Comparison of ENCODE assay signal across 25 cellular contexts in genomic region chr5:51385214-51385613, GRCh38. TPM values are rescaled to one million over a fixed set of nuclear protein-coding genes. Genes with fewer than 3 reads are reported as not detected.
DNase-seq lines count a peak whose midpoint lies in the region; ATAC-seq and TF ChIP-seq lines count a peak whose summit lies in the region.
"Had no signal": no experiment of that assay in that cellular context is flagged by ENCODE, and none has a peak within 500 bp of the region (broad histone marks: within the 10 kb centered on the region; RNA-seq: fewer than 3 reads in every experiment).

No MANE protein-coding gene starts in this region.

- H3K36me3 ChIP-seq in cardiac muscle cell, result no peaks in the 10 kb centered on the region

- H3K4me3 ChIP-seq in cardiac muscle cell, result peak overlapping the region; percentile 81
- H3K4me3 ChIP-seq: psoas muscle, skin epidermis had no signal

- peaks cover 29% of the 10 kb centered on the region for H3K4me1 ChIP-seq in cardiac muscle cell (ENCODE audit: low read depth)

- no peak overlapping the region for H3K27ac ChIP-seq in cardiac muscle cell
- H3K27ac ChIP-seq: psoas muscle, skin epidermis had no signal

- H3K36me3 Mint-ChIP-seq in brain, result no peaks in the 10 kb centered on the region
- H3K36me3 Mint-ChIP-seq in mesothelial cell of epicardium, result no peaks in the 10 kb centered on the region
- H3K36me3 Mint-ChIP-seq: activated CD4-positive, alpha-beta memory T cell treated with anti-CD3 and anti-CD28 coated beads for 36 hours; CD4-positive, CD25-positive, alpha-beta regulatory T cell had no signal

- H3K9me3 ChIP-seq in cardiac muscle cell (ENCODE audit: low read depth), result no peaks in the 10 kb centered on the region
- H3K9me3 ChIP-seq: psoas muscle had no signal

- intact Hi-C loops in left ventricle myocardium superior (cut with micrococcal nuclease), result no loop called here

- TF ChIP-seq CTCF in cardiac muscle cell (IDR thresholded peaks at IDR 0.05; ENCODE audit: low read depth, low read length), result no peak
- TF ChIP-seq CTCF in brain (conservative IDR thresholded peaks at IDR 0.05), result no peak
- no peak for TF ChIP-seq CTCF in mesothelial cell of epicardium (IDR thresholded peaks at IDR 0.05; ENCODE audit: unreplicated experiment)

- H3K9me3 Mint-ChIP-seq in brain, result peaks cover 0 to 6% (median 0%) of the 10 kb centered on the region in 5 experiments
- H3K9me3 Mint-ChIP-seq in mesothelial cell of epicardium, result no peaks in the 10 kb centered on the region
- H3K9me3 Mint-ChIP-seq: activated CD4-positive, alpha-beta memory T cell treated with anti-CD3 and anti-CD28 coated beads for 36 hours had no signal

- H3K4me3 Mint-ChIP-seq in brain, result peak overlapping the region in 3 of 5 experiments; percentile 91 to 94 (median 94)
- peak overlapping the region; percentile 93 for H3K4me3 Mint-ChIP-seq in mesothelial cell of epicardium
- H3K4me3 Mint-ChIP-seq: activated CD4-positive, alpha-beta memory T cell treated with anti-CD3 and anti-CD28 coated beads for 36 hours; CD4-positive, CD25-positive, alpha-beta regulatory T cell; natural killer cell had no signal

- H3K27ac Mint-ChIP-seq in brain (peak overlapping the region in 1 of 5 experiments; percentile 52), mesothelial cell of epicardium (peak overlapping the region; percentile 96)
- H3K27ac Mint-ChIP-seq: activated CD4-positive, alpha-beta memory T cell treated with anti-CD3 and anti-CD28 coated beads for 36 hours; CD4-positive, CD25-positive, alpha-beta regulatory T cell; natural killer cell had no signal

- H3K4me1 Mint-ChIP-seq in brain (peaks cover 55% of the 10 kb centered on the region), mesothelial cell of epicardium (peaks cover 72% of the 10 kb centered on the region)
- H3K4me1 Mint-ChIP-seq: natural killer cell had no signal

- DNase-seq in cardiac muscle cell (ENCODE audit: low read depth in 1 of 2, low spot score in 1 of 2) (no peak), left ventricle myocardium superior (no peak), mesothelial cell of epicardium (ENCODE audit: low spot score in 2 of 2, unreplicated experiment in 2 of 2) (no peak), NCI-H526 (lab: John Stamatoyannopoulos, UW) (no peak), COLO829 (ENCODE audit: low spot score) (no peak), LoVo (ENCODE audit: low spot score) (no peak)
- DNase-seq: activated CD4-positive, alpha-beta memory T cell treated with anti-CD3 and anti-CD28 coated beads for 36 hours; anterior cingulate cortex; CD4-positive, CD25-positive, alpha-beta regulatory T cell; cerebellar nuclear complex; DMS53; effector CD4-positive, alpha-beta T cell; H7; hypothalamus; natural killer cell; NCI-H2081 treated with DMSO at 0.1 percent for 48 hours; psoas muscle; stimulated activated CD4-positive, alpha-beta T cell treated with anti-CD3 and anti-CD28 coated beads, Interleukin-4, amount 100 ng/mL, for 24 hours had no signal

- H3K27me3 Mint-ChIP-seq in brain (peaks cover 100% of the 10 kb centered on the region), mesothelial cell of epicardium (ENCODE audit: low read depth) (peaks cover 40% of the 10 kb centered on the region)

- ATAC-seq in left ventricle myocardium superior, result no peak
- ATAC-seq in HG02885 (IDR thresholded peaks at IDR 0.05; ENCODE audit: poor library complexity, unreplicated experiment), result no peak
- ATAC-seq: HepG2, natural killer cell, psoas muscle had no signal

- H3K27me3 ChIP-seq in cardiac muscle cell, result peaks cover 38% of the 10 kb centered on the region

RNA-seq across cellular contexts. Expression of gene ISL1, which starts 2.0 kb away (rescaled TPM):
- 10.4 and 17.2 TPM in 2 replicates for total RNA-seq in cardiac muscle cell
- 8.5 and 11.2 TPM in 2 replicates for polyA plus RNA-seq in cardiac muscle cell
- total RNA-seq in left ventricle myocardium superior, result not detected
- 156 TPM for polyA plus RNA-seq in brain (ENCODE audit: insufficient read depth, low read depth, low replicate concordance)
- 12.0 to 14.7 TPM (median 13.7 TPM) in 3 replicates for total RNA-seq in mesothelial cell of epicardium
- total RNA-seq: activated CD4-positive, alpha-beta memory T cell treated with anti-CD3 and anti-CD28 coated beads for 36 hours; CD4-positive, CD25-positive, alpha-beta regulatory T cell; HepG2; M059J; natural killer cell; psoas muscle; T-helper 2 cell treated with Interferon-gamma antibody and Interleukin-4, amounts not matched to agents 100 ng/mL and 5 ng/mL, for 36 hours had no signal
- polyA plus RNA-seq: AG04450; CD4-positive, CD25-positive, alpha-beta regulatory T cell; HepG2 had no signal

Comparison
In these comparisons a context has a peak if more than half of its experiments do, and no peak if none do; other contexts are left out.
1. RNA of gene ISL1, which starts 2.0 kb away (total RNA-seq): 12.0 to 14.7 TPM in mesothelial cell of epicardium and 10.4 to 17.2 TPM in cardiac muscle cell; not detected in left ventricle myocardium superior (single experiment); every median in the first group is over 10 times any median in the second.